ENCODE assay signal across 11 cellular contexts in the genomic region with DNA sequence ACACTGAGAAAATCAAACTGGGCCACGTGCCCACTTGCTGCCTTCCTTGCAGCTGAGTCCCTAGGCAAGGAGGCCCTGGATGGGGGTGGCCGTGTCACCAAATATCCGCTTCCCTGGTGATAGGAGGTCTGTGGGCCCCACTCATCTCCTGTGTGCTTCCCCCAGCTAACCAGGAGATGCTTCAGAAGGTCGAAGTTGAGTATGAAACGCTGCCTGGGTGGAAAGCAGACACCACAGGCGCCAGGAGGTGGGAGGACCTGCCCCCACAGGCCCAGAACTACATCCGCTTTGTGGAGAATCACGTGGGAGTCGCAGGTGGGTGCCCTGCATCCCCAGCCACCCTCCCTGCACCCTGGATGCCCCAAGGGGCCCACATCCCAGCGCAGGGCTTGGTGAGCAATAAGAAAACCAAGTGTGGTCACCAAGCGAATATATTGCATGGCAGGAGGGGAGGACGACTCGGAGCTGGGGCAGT. TPM values are rescaled to one million over a fixed set of nuclear protein-coding genes. Genes with fewer than 3 reads are reported as not detected.
DNase-seq lines count a peak whose midpoint lies in the region; ATAC-seq, FAIRE-seq and TF ChIP-seq lines count a peak whose summit lies in the region.
"Had no signal": no experiment of that assay in that cellular context is flagged by ENCODE, and none has a peak within 500 bp of the region (broad histone marks: within the 10 kb centered on the region; RNA-seq: fewer than 3 reads in every experiment).

No MANE protein-coding gene starts in this region.

- no peak for DNase-seq in activated CD4-positive, alpha-beta T cell treated with anti-CD3 and anti-CD28 coated beads, Interleukin-2, amount 10 ng/mL, durations not matched to agents 7 days and 5 days
- no peak for DNase-seq in activated CD4-positive, alpha-beta T cell treated with anti-CD3 and anti-CD28 coated beads for 1 hour
- peak; percentile 77 for DNase-seq in activated CD8-positive, alpha-beta T cell treated with anti-CD3 and anti-CD28 coated beads for 36 hours
- peak; percentile 54 for DNase-seq in kidney
- no peak for DNase-seq in NOMO-1 treated with dmso at 0.1 percent for 144 hours (lab: John Stamatoyannopoulos, UW; ENCODE audit: unreplicated experiment)
- DNase-seq in Calu3, result no peak
- no peak for DNase-seq in CD1c-positive myeloid dendritic cell (ENCODE audit: extremely low spot score)
- DNase-seq: ACHN had no signal

- H3K27ac ChIP-seq in kidney (ENCODE audit: low read depth in 2 of 2, low read length in 2 of 2), result no peak overlapping the region
- H3K27ac ChIP-seq in subcutaneous abdominal adipose tissue (ENCODE audit: low read depth, low read length), result peak overlapping the region; percentile 41

- H3K9ac ChIP-seq in kidney (ENCODE audit: low read length in 2 of 2) (no peak overlapping the region), subcutaneous abdominal adipose tissue (ENCODE audit: low read length in 5 of 5) (no peak overlapping the region)

- intact Hi-C loops in activated CD8-positive, alpha-beta T cell treated with anti-CD3 and anti-CD28 coated beads for 36 hours (cut with micrococcal nuclease), result no loop called here
- intact Hi-C loops in kidney (cut with DNase I), result no loop called here
- intact Hi-C loops in Calu3 (cut with micrococcal nuclease; ENCODE audit: unreplicated experiment), result no loop called here

- H3K4me1 Mint-ChIP-seq in activated CD4-positive, alpha-beta T cell treated with anti-CD3 and anti-CD28 coated beads, Interleukin-2, amount 10 ng/mL, durations not matched to agents 7 days and 5 days, result peaks cover 14% of the 10 kb centered on the region
- H3K4me1 Mint-ChIP-seq in activated CD8-positive, alpha-beta T cell treated with anti-CD3 and anti-CD28 coated beads for 36 hours (ENCODE audit: low read depth), result peaks cover 20% of the 10 kb centered on the region
- H3K4me1 Mint-ChIP-seq in Calu3 (ENCODE audit: low read depth, unreplicated experiment), result peaks cover 16% of the 10 kb centered on the region

- H3K27me3 ChIP-seq in subcutaneous abdominal adipose tissue (ENCODE audit: control insufficient read depth in 5 of 5, insufficient read depth in 4 of 5, low read length in 5 of 5), result no peaks in the 10 kb centered on the region

- H3K4me3 Mint-ChIP-seq in activated CD4-positive, alpha-beta T cell treated with anti-CD3 and anti-CD28 coated beads, Interleukin-2, amount 10 ng/mL, durations not matched to agents 7 days and 5 days, result no peak overlapping the region
- H3K4me3 Mint-ChIP-seq in activated CD8-positive, alpha-beta T cell treated with anti-CD3 and anti-CD28 coated beads for 36 hours, result no peak overlapping the region
- H3K4me3 Mint-ChIP-seq in Calu3 (ENCODE audit: low read depth, unreplicated experiment), result no peak overlapping the region
- H3K4me3 Mint-ChIP-seq: T-helper 1 cell treated with Interleukin-12 subunit alpha and Interleukin-12 subunit beta and Interleukin-4 antibody, amounts not matched to agents 30 μg/mL and 1 μg/mL, for 36 hours had no signal

- peak; percentile 75 for ATAC-seq in activated CD8-positive, alpha-beta T cell treated with anti-CD3 and anti-CD28 coated beads for 36 hours

- no peaks in the 10 kb centered on the region for H3K36me3 Mint-ChIP-seq in activated CD4-positive, alpha-beta T cell treated with anti-CD3 and anti-CD28 coated beads, Interleukin-2, amount 10 ng/mL, durations not matched to agents 7 days and 5 days (ENCODE audit: low read depth)
- no peaks in the 10 kb centered on the region for H3K36me3 Mint-ChIP-seq in activated CD8-positive, alpha-beta T cell treated with anti-CD3 and anti-CD28 coated beads for 36 hours (ENCODE audit: low read depth)
- no peaks in the 10 kb centered on the region for H3K36me3 Mint-ChIP-seq in Calu3 (ENCODE audit: insufficient read depth, unreplicated experiment)

- H3K27me3 Mint-ChIP-seq in activated CD4-positive, alpha-beta T cell treated with anti-CD3 and anti-CD28 coated beads, Interleukin-2, amount 10 ng/mL, durations not matched to agents 7 days and 5 days, result no peaks in the 10 kb centered on the region
- no peaks in the 10 kb centered on the region for H3K27me3 Mint-ChIP-seq in activated CD8-positive, alpha-beta T cell treated with anti-CD3 and anti-CD28 coated beads for 36 hours
- H3K27me3 Mint-ChIP-seq in Calu3 (ENCODE audit: unreplicated experiment), result no peaks in the 10 kb centered on the region

- peak overlapping the region; percentile 52 for H3K27ac Mint-ChIP-seq in activated CD4-positive, alpha-beta T cell treated with anti-CD3 and anti-CD28 coated beads, Interleukin-2, amount 10 ng/mL, durations not matched to agents 7 days and 5 days
- H3K27ac Mint-ChIP-seq in activated CD8-positive, alpha-beta T cell treated with anti-CD3 and anti-CD28 coated beads for 36 hours, result peak overlapping the region; percentile 76
- H3K27ac Mint-ChIP-seq in Calu3 (ENCODE audit: unreplicated experiment), result no peak overlapping the region
- H3K27ac Mint-ChIP-seq: T-helper 1 cell treated with Interleukin-12 subunit alpha and Interleukin-12 subunit beta and Interleukin-4 antibody, amounts not matched to agents 30 μg/mL and 1 μg/mL, for 36 hours had no signal

- peaks cover 6 to 12% of the 10 kb centered on the region in 2 donors for H3K36me3 ChIP-seq in kidney (ENCODE audit: control insufficient read depth in 1 of 2, insufficient read depth in 2 of 2, low read length in 2 of 2)
- H3K36me3 ChIP-seq in subcutaneous abdominal adipose tissue (ENCODE audit: control insufficient read depth in 5 of 5, insufficient read depth in 5 of 5, low read length in 5 of 5), result peaks cover 0 to 33% (median 11%) of the 10 kb centered on the region in 5 donors

- no peak for FAIRE-seq in kidney (lab: Jason Lieb, UNC)

- POLR2A ChIA-PET in activated CD4-positive, alpha-beta T cell treated with anti-CD3 and anti-CD28 coated beads, Interleukin-2, amount 10 ng/mL, durations not matched to agents 7 days and 5 days (lab: Charles Lee), result no interaction called here
- POLR2A ChIA-PET in activated CD8-positive, alpha-beta T cell treated with anti-CD3 and anti-CD28 coated beads for 36 hours (lab: Charles Lee), result no interaction called here

- no peak for TF ChIP-seq CTCF in activated CD8-positive, alpha-beta T cell treated with anti-CD3 and anti-CD28 coated beads for 36 hours (IDR thresholded peaks at IDR 0.05)
- TF ChIP-seq CTCF in kidney (IDR thresholded peaks at IDR 0.05; ENCODE audit: borderline replicate concordance, extremely low read depth, insufficient read depth) (no peak), Calu3 (IDR thresholded peaks at IDR 0.05; ENCODE audit: unreplicated experiment) (no peak)

- no TSS peak for BruUV-seq in Calu3 (replicated peaks; lab: Mats Ljungman, UMichigan)

- H3K4me1 ChIP-seq in kidney (ENCODE audit: control insufficient read depth in 1 of 2, insufficient read depth in 1 of 2, low read depth in 1 of 2, low read length in 2 of 2), result peaks cover 7 to 17% of the 10 kb centered on the region in 2 donors
- peaks cover 2 to 49% (median 34%) of the 10 kb centered on the region in 5 donors for H3K4me1 ChIP-seq in subcutaneous abdominal adipose tissue (ENCODE audit: control insufficient read depth in 5 of 5, insufficient read depth in 5 of 5, low read length in 5 of 5)

- H3K9me3 Mint-ChIP-seq in activated CD4-positive, alpha-beta T cell treated with anti-CD3 and anti-CD28 coated beads, Interleukin-2, amount 10 ng/mL, durations not matched to agents 7 days and 5 days, result no peaks in the 10 kb centered on the region
- no peaks in the 10 kb centered on the region for H3K9me3 Mint-ChIP-seq in activated CD8-positive, alpha-beta T cell treated with anti-CD3 and anti-CD28 coated beads for 36 hours
- H3K9me3 Mint-ChIP-seq in Calu3 (ENCODE audit: low read depth, unreplicated experiment), result no peaks in the 10 kb centered on the region
- H3K9me3 Mint-ChIP-seq: T-helper 1 cell treated with Interleukin-12 subunit alpha and Interleukin-12 subunit beta and Interleukin-4 antibody, amounts not matched to agents 30 μg/mL and 1 μg/mL, for 36 hours had no signal

- CTCF ChIA-PET in activated CD4-positive, alpha-beta T cell treated with anti-CD3 and anti-CD28 coated beads, Interleukin-2, amount 10 ng/mL, durations not matched to agents 7 days and 5 days (lab: Charles Lee), result interaction anchor here (1.4 kb wide), 1 partner anchor 45 kb away, joined by 3 read pairs; no protein-coding TSS in a partner anchor
- CTCF ChIA-PET in activated CD8-positive, alpha-beta T cell treated with anti-CD3 and anti-CD28 coated beads for 36 hours (lab: Charles Lee), result no interaction called here
- CTCF ChIA-PET in Calu3 (lab: Charles Lee), result no interaction called here

- no peak overlapping the region for H3K4me3 ChIP-seq in kidney (ENCODE audit: low read length in 2 of 2)
- no peak overlapping the region for H3K4me3 ChIP-seq in subcutaneous abdominal adipose tissue (ENCODE audit: low read depth in 1 of 5, low read length in 5 of 5)
- H3K4me3 ChIP-seq: smooth muscle cell had no signal

- H3K9me3 ChIP-seq in kidney (ENCODE audit: control insufficient read depth in 1 of 2, low read length in 2 of 2), result no peaks in the 10 kb centered on the region
- no peaks in the 10 kb centered on the region for H3K9me3 ChIP-seq in subcutaneous abdominal adipose tissue (ENCODE audit: control insufficient read depth in 5 of 5, low read length in 5 of 5)

RNA-seq across cellular contexts. Expression of a gene that starts 6.8 kb away (rescaled TPM):
- 100 to 1,000 TPM in 1 of 2 experiments, 10 to 100 TPM in 1; 84.7 to 135 TPM for total RNA-seq in activated CD4-positive, alpha-beta T cell treated with anti-CD3 and anti-CD28 coated beads, Interleukin-2, amount 10 ng/mL, durations not matched to agents 7 days and 5 days
- 100 to 1,000 TPM; 115 to 125 TPM for total RNA-seq in activated CD8-positive, alpha-beta T cell treated with anti-CD3 and anti-CD28 coated beads for 36 hours
- total RNA-seq in kidney (65.7 TPM), Calu3 (2022) (72.3 and 73.3 TPM in 2 replicates)
- polyA plus RNA-seq in kidney (ENCODE audit: insufficient read depth, low read depth, low replicate concordance), result 124 TPM

RNA-seq across cellular contexts. Expression of a gene that starts 22.1 kb away (rescaled TPM):
- 1 to 10 TPM in 1 of 2 experiments, under 1 TPM in 1; 0.81 to 1.2 TPM for total RNA-seq in activated CD4-positive, alpha-beta T cell treated with anti-CD3 and anti-CD28 coated beads, Interleukin-2, amount 10 ng/mL, durations not matched to agents 7 days and 5 days
- 1 to 10 TPM; 2.7 to 3.0 TPM for total RNA-seq in activated CD8-positive, alpha-beta T cell treated with anti-CD3 and anti-CD28 coated beads for 36 hours
- total RNA-seq in kidney (7.5 TPM), Calu3 (2022) (8.6 and 10.0 TPM in 2 replicates)
- 16.5 TPM for polyA plus RNA-seq in kidney (ENCODE audit: insufficient read depth, low read depth, low replicate concordance)

RNA-seq across cellular contexts. Expression of a gene that starts 49.4 kb away (rescaled TPM):
- 100 to 1,000 TPM; 159 to 166 TPM for total RNA-seq in activated CD4-positive, alpha-beta T cell treated with anti-CD3 and anti-CD28 coated beads, Interleukin-2, amount 10 ng/mL, durations not matched to agents 7 days and 5 days
- total RNA-seq in activated CD8-positive, alpha-beta T cell treated with anti-CD3 and anti-CD28 coated beads for 36 hours, result 100 to 1,000 TPM; 116 to 121 TPM
- total RNA-seq in kidney (125 TPM), Calu3 (2022) (118 and 120 TPM in 2 replicates)
- 70.6 TPM for polyA plus RNA-seq in kidney (ENCODE audit: insufficient read depth, low read depth, low replicate concordance)

RNA-seq across cellular contexts. Expression of a gene that starts 54.8 kb away (rescaled TPM):
- total RNA-seq in activated CD4-positive, alpha-beta T cell treated with anti-CD3 and anti-CD28 coated beads, Interleukin-2, amount 10 ng/mL, durations not matched to agents 7 days and 5 days, result 1 to 10 TPM; 4.5 to 5.8 TPM
- 1 to 10 TPM; 1.3 TPM for total RNA-seq in activated CD8-positive, alpha-beta T cell treated with anti-CD3 and anti-CD28 coated beads for 36 hours
- total RNA-seq in kidney (10.0 TPM), Calu3 (2022) (11.8 and 13.9 TPM in 2 replicates)
- 3.9 TPM for polyA plus RNA-seq in kidney (ENCODE audit: insufficient read depth, low read depth, low replicate concordance)

RNA-seq across cellular contexts. Expression of a gene that starts 56.7 kb away (rescaled TPM):
- total RNA-seq in activated CD4-positive, alpha-beta T cell treated with anti-CD3 and anti-CD28 coated beads, Interleukin-2, amount 10 ng/mL, durations not matched to agents 7 days and 5 days, result 100 to 1,000 TPM; 163 to 171 TPM
- total RNA-seq in activated CD8-positive, alpha-beta T cell treated with anti-CD3 and anti-CD28 coated beads for 36 hours, result 10 to 100 TPM; 61.5 to 65.0 TPM
- total RNA-seq in kidney (82.7 TPM), Calu3 (2022) (208 and 220 TPM in 2 replicates)
- 58.5 TPM for polyA plus RNA-seq in kidney (ENCODE audit: insufficient read depth, low read depth, low replicate concordance)

Comparison
In these comparisons a context has a peak if more than half of its experiments do, and no peak if none do; other contexts are left out.
1. DNase-seq: peak in activated CD8-positive, alpha-beta T cell treated with anti-CD3 and anti-CD28 coated beads for 36 hours (single experiment) and kidney (single experiment); none in activated CD4-positive, alpha-beta T cell treated with anti-CD3 and anti-CD28 coated beads, Interleukin-2, amount 10 ng/mL, durations not matched to agents 7 days and 5 days (single experiment), activated CD4-positive, alpha-beta T cell treated with anti-CD3 and anti-CD28 coated beads for 1 hour (single experiment), NOMO-1 treated with dmso at 0.1 percent for 144 hours (single experiment), Calu3 (single experiment) and CD1c-positive myeloid dendritic cell (single experiment).